12 cellular contexts compared by ENCODE assay signal in genomic region chr15:38864827-38865604, GRCh38.
DNase-seq lines count a peak whose midpoint lies in the region; ATAC-seq, FAIRE-seq and TF ChIP-seq lines count a peak whose summit lies in the region.
"Had no signal": no experiment of that assay in that cellular context is flagged by ENCODE, and none has a peak within 500 bp of the region (broad histone marks: within the 10 kb centered on the region; RNA-seq: fewer than 3 reads in every experiment).

No MANE protein-coding gene starts in this region.

- intact Hi-C loops in heart right ventricle (cut with DNase I) (no loop called here), pancreas (cut with DNase I) (no loop called here)

- H3K9me3 ChIP-seq in heart right ventricle: peaks cover 0 to 3% (median 0%) of the 10 kb centered on the region in 11 donors
- H3K9me3 ChIP-seq in pancreas: no peaks in the 10 kb centered on the region
- H3K9me3 ChIP-seq: BLaER1, right lobe of liver had no signal

- DNase-seq in AG10803 (ENCODE audit: low read depth) (peak; percentile 100), astrocyte of the spinal cord (ENCODE audit: low read depth, low spot score) (peak; percentile 94), heart right ventricle (no peak), pancreas (peak in 1 of 6 donors; percentile 21), COR-L47 (lab: John Stamatoyannopoulos, UW) (no peak)
- no peak for DNase-seq in activated effector memory CD4-positive, alpha-beta T cell treated with anti-CD3 and anti-CD28 coated beads, Interleukin-2, amount 50 U/mL, for 16 hours
- DNase-seq: NCI-H2081 treated with DMSO at 0.1 percent for 48 hours, right lobe of liver, SW 1271 had no signal

- in situ Hi-C loops in astrocyte of the spinal cord (cut with HindIII; ENCODE audit: low sequenced_read_pairs): no loop called here

- H3K36me3 ChIP-seq in heart right ventricle (no peaks in the 10 kb centered on the region), pancreas (no peaks in the 10 kb centered on the region)
- H3K36me3 ChIP-seq: BLaER1, right lobe of liver had no signal

- ATAC-seq in heart right ventricle: peak in 7 of 8 donors; percentile 57 to 90 (median 78)
- ATAC-seq in pancreas: peak in 3 of 4 donors; percentile 43 to 57 (median 57)
- no peak for ATAC-seq in HG02571 (IDR thresholded peaks at IDR 0.05; ENCODE audit: unreplicated experiment)
- no peak for ATAC-seq in GM18861 (IDR thresholded peaks at IDR 0.05; ENCODE audit: unreplicated experiment)

- H3K27ac ChIP-seq in heart right ventricle (peak overlapping the region in 4 of 10 donors; percentile 8 to 47 (median 33)), pancreas (no peak overlapping the region)
- H3K27ac ChIP-seq: BLaER1, right lobe of liver had no signal

- TF ChIP-seq CTCF in AG10803 (conservative IDR thresholded peaks at IDR 0.05; ENCODE audit: low read length): peak; percentile 52
- peak; percentile 4 for TF ChIP-seq CTCF in astrocyte of the spinal cord (IDR thresholded peaks at IDR 0.05; ENCODE audit: low read depth, low read length)
- no peak for TF ChIP-seq CTCF in heart right ventricle (IDR thresholded peaks at IDR 0.05)
- no peak for TF ChIP-seq CTCF in pancreas (IDR thresholded peaks at IDR 0.05)

- H3K27me3 ChIP-seq in heart right ventricle (no peaks in the 10 kb centered on the region), pancreas (no peaks in the 10 kb centered on the region)
- H3K27me3 ChIP-seq: BLaER1, right lobe of liver had no signal

- WGBS in heart right ventricle, 2 donors: 39 to 45% methylated on average over 9 of the region's 9 CpGs
- WGBS in pancreas, 2 donors: 59 to 65% methylated on average over 9 of the region's 9 CpGs

- no peak for FAIRE-seq in pancreas (lab: Jason Lieb, UNC)

- H3K4me3 ChIP-seq in AG10803 (ENCODE audit: low read length): no peak overlapping the region
- H3K4me3 ChIP-seq in astrocyte of the spinal cord (ENCODE audit: low read depth, low read length): no peak overlapping the region
- H3K4me3 ChIP-seq in heart right ventricle: no peak overlapping the region
- no peak overlapping the region for H3K4me3 ChIP-seq in pancreas
- H3K4me3 ChIP-seq: BLaER1, right lobe of liver had no signal

- H3K4me1 ChIP-seq in heart right ventricle (peaks cover 0 to 24% (median 13%) of the 10 kb centered on the region in 9 donors), pancreas (no peaks in the 10 kb centered on the region)
- H3K4me1 ChIP-seq: right lobe of liver had no signal

Comparison
In these comparisons a context has a peak if more than half of its experiments do, and no peak if none do; other contexts are left out.
1. DNase-seq: peak in AG10803 (single experiment) and astrocyte of the spinal cord (single experiment); none in heart right ventricle (0 of 2), activated effector memory CD4-positive, alpha-beta T cell treated with anti-CD3 and anti-CD28 coated beads, Interleukin-2, amount 50 U/mL, for 16 hours (single experiment) and COR-L47 (single experiment).
2. CTCF ChIP-seq: peak in AG10803 (single experiment) and astrocyte of the spinal cord (single experiment); none in heart right ventricle (0 of 9) and pancreas (0 of 4).
3. ATAC-seq: peak in heart right ventricle (7 of 8) and pancreas (3 of 4); none in HG02571 (single experiment) and GM18861 (single experiment).